In the genomic region with DNA sequence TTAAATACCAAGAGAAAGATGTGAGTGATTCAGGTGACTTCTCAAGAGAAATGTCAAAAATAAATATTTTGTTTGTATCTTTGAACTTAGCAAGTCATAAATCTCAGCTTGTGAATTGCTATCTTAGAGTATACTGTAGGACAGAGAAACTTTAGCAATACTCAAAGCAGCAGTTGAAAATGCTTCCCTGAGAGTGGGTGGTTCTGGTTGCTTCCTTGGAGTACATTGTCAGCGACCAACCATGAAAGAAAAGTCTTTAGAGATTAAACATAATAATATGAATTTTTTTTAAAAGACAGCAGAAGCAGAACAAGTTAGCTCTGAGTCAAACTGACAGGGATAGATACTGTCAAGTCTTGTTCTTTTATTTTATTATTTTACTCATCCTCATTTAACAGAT, we compare ENCODE assay signal across 5 cellular contexts.
"Had no signal": no experiment of that assay in that cellular context is flagged by ENCODE, and none has a peak within 500 bp of the region (broad histone marks: within the 10 kb centered on the region; RNA-seq: fewer than 3 reads in every experiment).

No MANE protein-coding gene starts in this region.

- H3K4me3 ChIP-seq: GM23338, K562 had no signal

- H3K27ac Mint-ChIP-seq: GM23338 had no signal

- H3K4me1 Mint-ChIP-seq: GM23338, H9 had no signal

- DNase-seq: H9, HCEC 1CT, IMR-90 had no signal

- H3K4me3 Mint-ChIP-seq: GM23338, H9 had no signal
